ENCODE assay signal across 1 cellular context in the genomic region with DNA sequence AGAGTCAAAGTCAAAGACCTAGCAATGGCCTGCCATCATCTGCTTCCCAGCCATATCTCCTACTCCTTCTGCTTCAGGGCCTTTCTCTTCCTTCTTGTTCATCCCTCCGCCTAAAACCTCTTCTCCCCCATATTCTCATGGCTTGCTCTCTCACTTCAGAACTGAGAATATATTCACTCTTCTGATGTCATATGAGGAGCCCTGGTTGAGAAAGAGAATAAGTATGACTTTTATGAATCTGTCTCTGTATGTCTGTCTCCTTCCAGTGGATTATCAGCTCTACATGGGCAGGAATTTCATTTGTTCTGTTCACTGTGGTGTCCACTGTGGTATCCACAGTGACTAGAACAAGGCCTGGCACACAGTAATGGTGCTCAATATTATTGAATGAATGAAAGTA.
TF ChIP-seq lines count a peak whose summit lies in the region.

No MANE protein-coding gene starts in this region.

TF ChIP-seq in IMR-90, 13 proteins besides CTCF, POLR2A, EP300 and RAD21:
- TF ChIP-seq FOS (IDR thresholded peaks at IDR 0.05; ENCODE audit: low read depth, low read length) (no peak), CEBPB (IDR thresholded peaks at IDR 0.05; ENCODE audit: low read depth, low read length) (no peak), NFE2L2 (IDR thresholded peaks at IDR 0.05; ENCODE audit: low read depth, low read length) (no peak), CHD1 (IDR thresholded peaks at IDR 0.05; ENCODE audit: low read depth, low read length) (no peak), BHLHE40 (IDR thresholded peaks at IDR 0.05; ENCODE audit: low read depth, low read length) (no peak)
TF ChIP-seq in IMR-90: peak in this region for 0.
